1 cellular context compared by ENCODE assay signal in genomic region chr6:35048031-35048613, GRCh38.
TF ChIP-seq lines count a peak whose summit lies in the region.

No MANE protein-coding gene starts in this region.

TF ChIP-seq in H1, 55 proteins besides CTCF, POLR2A, EP300 and RAD21 (continued from another document):
- TF ChIP-seq, protein P1, sequence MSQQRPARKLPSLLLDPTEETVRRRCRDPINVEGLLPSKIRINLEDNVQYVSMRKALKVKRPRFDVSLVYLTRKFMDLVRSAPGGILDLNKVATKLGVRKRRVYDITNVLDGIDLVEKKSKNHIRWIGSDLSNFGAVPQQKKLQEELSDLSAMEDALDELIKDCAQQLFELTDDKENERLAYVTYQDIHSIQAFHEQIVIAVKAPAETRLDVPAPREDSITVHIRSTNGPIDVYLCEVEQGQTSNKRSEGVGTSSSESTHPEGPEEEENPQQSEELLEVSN (IDR thresholded peaks at IDR 0.05), result peak; percentile 18; the same call in 1 of the 2 replicates
- TF ChIP-seq CBX5 (IDR thresholded peaks at IDR 0.05; ENCODE audit: low read depth, low read length) (no peak), MAX (IDR thresholded peaks at IDR 0.05) (peak; percentile 92), SP1 (IDR thresholded peaks at IDR 0.05; ENCODE audit: low read depth, low read length) (0 out of 2 replicates have a peak, but pooled peaks have one; percentile 12), RNF2 (IDR thresholded peaks at IDR 0.05; ENCODE audit: borderline replicate concordance, low read depth, low read length, missing control alignments, poor library complexity, severe bottlenecking) (no peak), GTF2F1 (IDR thresholded peaks at IDR 0.05; ENCODE audit: borderline replicate concordance, low read depth, low read length) (no peak), SIRT6 (IDR thresholded peaks at IDR 0.05; ENCODE audit: low read length) (no peak), YY1 (IDR thresholded peaks at IDR 0.05; ENCODE audit: low read depth, low read length) (peak; percentile 78), KDM5A (IDR thresholded peaks at IDR 0.05; ENCODE audit: low read length) (no peak), HDAC2 (IDR thresholded peaks at IDR 0.05; ENCODE audit: borderline replicate concordance in 1 of 2, low read depth in 2 of 2, low read length in 2 of 2) (no peak), ZNF274 (IDR thresholded peaks at IDR 0.05; ENCODE audit: borderline replicate concordance, extremely low read depth, low read length) (no peak), NANOG (IDR thresholded peaks at IDR 0.05; ENCODE audit: insufficient read depth, low read depth, low read length, poor library complexity, severe bottlenecking) (no peak), SAP30 (IDR thresholded peaks at IDR 0.05; ENCODE audit: insufficient read depth, insufficient replicate concordance, low read length) (no peak), TAF1 (IDR thresholded peaks at IDR 0.05; ENCODE audit: low read depth, low read length) (0 out of 2 replicates have a peak, but pooled peaks have one; percentile 43), SUZ12 (IDR thresholded peaks at IDR 0.05; ENCODE audit: low read length) (no peak), CBX8 (IDR thresholded peaks at IDR 0.05; ENCODE audit: borderline replicate concordance, low read depth, low read length) (no peak), HDAC6 (IDR thresholded peaks at IDR 0.05; ENCODE audit: low read depth, low read length) (no peak), MAFK (IDR thresholded peaks at IDR 0.05; ENCODE audit: low read depth, low read length) (no peak), POLR2AphosphoS5 (IDR thresholded peaks at IDR 0.05; ENCODE audit: low read depth, low read length) (0 out of 2 replicates have a peak, but pooled peaks have one; percentile 31), RBBP5 (IDR thresholded peaks at IDR 0.05; ENCODE audit: borderline replicate concordance, low read depth, low read length) (peak; percentile 71; the same call in 1 of the 2 replicates)
- TF ChIP-seq, protein P2, sequence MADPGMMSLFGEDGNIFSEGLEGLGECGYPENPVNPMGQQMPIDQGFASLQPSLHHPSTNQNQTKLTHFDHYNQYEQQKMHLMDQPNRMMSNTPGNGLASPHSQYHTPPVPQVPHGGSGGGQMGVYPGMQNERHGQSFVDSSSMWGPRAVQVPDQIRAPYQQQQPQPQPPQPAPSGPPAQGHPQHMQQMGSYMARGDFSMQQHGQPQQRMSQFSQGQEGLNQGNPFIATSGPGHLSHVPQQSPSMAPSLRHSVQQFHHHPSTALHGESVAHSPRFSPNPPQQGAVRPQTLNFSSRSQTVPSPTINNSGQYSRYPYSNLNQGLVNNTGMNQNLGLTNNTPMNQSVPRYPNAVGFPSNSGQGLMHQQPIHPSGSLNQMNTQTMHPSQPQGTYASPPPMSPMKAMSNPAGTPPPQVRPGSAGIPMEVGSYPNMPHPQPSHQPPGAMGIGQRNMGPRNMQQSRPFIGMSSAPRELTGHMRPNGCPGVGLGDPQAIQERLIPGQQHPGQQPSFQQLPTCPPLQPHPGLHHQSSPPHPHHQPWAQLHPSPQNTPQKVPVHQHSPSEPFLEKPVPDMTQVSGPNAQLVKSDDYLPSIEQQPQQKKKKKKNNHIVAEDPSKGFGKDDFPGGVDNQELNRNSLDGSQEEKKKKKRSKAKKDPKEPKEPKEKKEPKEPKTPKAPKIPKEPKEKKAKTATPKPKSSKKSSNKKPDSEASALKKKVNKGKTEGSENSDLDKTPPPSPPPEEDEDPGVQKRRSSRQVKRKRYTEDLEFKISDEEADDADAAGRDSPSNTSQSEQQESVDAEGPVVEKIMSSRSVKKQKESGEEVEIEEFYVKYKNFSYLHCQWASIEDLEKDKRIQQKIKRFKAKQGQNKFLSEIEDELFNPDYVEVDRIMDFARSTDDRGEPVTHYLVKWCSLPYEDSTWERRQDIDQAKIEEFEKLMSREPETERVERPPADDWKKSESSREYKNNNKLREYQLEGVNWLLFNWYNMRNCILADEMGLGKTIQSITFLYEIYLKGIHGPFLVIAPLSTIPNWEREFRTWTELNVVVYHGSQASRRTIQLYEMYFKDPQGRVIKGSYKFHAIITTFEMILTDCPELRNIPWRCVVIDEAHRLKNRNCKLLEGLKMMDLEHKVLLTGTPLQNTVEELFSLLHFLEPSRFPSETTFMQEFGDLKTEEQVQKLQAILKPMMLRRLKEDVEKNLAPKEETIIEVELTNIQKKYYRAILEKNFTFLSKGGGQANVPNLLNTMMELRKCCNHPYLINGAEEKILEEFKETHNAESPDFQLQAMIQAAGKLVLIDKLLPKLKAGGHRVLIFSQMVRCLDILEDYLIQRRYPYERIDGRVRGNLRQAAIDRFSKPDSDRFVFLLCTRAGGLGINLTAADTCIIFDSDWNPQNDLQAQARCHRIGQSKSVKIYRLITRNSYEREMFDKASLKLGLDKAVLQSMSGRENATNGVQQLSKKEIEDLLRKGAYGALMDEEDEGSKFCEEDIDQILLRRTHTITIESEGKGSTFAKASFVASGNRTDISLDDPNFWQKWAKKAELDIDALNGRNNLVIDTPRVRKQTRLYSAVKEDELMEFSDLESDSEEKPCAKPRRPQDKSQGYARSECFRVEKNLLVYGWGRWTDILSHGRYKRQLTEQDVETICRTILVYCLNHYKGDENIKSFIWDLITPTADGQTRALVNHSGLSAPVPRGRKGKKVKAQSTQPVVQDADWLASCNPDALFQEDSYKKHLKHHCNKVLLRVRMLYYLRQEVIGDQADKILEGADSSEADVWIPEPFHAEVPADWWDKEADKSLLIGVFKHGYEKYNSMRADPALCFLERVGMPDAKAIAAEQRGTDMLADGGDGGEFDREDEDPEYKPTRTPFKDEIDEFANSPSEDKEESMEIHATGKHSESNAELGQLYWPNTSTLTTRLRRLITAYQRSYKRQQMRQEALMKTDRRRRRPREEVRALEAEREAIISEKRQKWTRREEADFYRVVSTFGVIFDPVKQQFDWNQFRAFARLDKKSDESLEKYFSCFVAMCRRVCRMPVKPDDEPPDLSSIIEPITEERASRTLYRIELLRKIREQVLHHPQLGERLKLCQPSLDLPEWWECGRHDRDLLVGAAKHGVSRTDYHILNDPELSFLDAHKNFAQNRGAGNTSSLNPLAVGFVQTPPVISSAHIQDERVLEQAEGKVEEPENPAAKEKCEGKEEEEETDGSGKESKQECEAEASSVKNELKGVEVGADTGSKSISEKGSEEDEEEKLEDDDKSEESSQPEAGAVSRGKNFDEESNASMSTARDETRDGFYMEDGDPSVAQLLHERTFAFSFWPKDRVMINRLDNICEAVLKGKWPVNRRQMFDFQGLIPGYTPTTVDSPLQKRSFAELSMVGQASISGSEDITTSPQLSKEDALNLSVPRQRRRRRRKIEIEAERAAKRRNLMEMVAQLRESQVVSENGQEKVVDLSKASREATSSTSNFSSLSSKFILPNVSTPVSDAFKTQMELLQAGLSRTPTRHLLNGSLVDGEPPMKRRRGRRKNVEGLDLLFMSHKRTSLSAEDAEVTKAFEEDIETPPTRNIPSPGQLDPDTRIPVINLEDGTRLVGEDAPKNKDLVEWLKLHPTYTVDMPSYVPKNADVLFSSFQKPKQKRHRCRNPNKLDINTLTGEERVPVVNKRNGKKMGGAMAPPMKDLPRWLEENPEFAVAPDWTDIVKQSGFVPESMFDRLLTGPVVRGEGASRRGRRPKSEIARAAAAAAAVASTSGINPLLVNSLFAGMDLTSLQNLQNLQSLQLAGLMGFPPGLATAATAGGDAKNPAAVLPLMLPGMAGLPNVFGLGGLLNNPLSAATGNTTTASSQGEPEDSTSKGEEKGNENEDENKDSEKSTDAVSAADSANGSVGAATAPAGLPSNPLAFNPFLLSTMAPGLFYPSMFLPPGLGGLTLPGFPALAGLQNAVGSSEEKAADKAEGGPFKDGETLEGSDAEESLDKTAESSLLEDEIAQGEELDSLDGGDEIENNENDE (IDR thresholded peaks at IDR 0.05; ENCODE audit: insufficient replicate concordance, low read length), result no peak
